ENCODE assay signal across 27 cellular contexts in genomic region chr9:2060425-2060824, GRCh38. TPM values are rescaled to one million over a fixed set of nuclear protein-coding genes. Genes with fewer than 3 reads are reported as not detected.
DNase-seq lines count a peak whose midpoint lies in the region; ATAC-seq, FAIRE-seq and TF ChIP-seq lines count a peak whose summit lies in the region.
"Had no signal": no experiment of that assay in that cellular context is flagged by ENCODE, and none has a peak within 500 bp of the region (broad histone marks: within the 10 kb centered on the region; RNA-seq: fewer than 3 reads in every experiment).

No MANE protein-coding gene starts in this region.

- H3K36me3 ChIP-seq in GM12878 (ENCODE audit: control insufficient read depth in 2 of 2, insufficient read depth in 2 of 2, low read length in 1 of 2) (peaks cover 19 to 56% of the 10 kb centered on the region in 2 experiments), heart right ventricle (peaks cover 0 to 100% (median 50%) of the 10 kb centered on the region in 9 donors)

- intact Hi-C loops in Right ventricle myocardium inferior (cut with DNase I) (no loop called here), cardiac septum (cut with DNase I) (loop anchor here (10.0 kb wide), 1 partner anchor 116 kb away; no protein-coding TSS in a partner anchor), GM12878 (cut with micrococcal nuclease; ENCODE audit: unreplicated experiment) (no loop called here), heart right ventricle (cut with DNase I) (loop anchor here in 3 of 10 donors (5.0 to 10.0 kb wide), 3 partner anchors 43 to 56 kb away; partner anchors contain the start of gene SMARCA2 (in 2 of the 3))

- in situ Hi-C loops in GM12878 (cut with MboI) = no loop called here

- no peak overlapping the region for H2AFZ ChIP-seq in GM12878 (ENCODE audit: control insufficient read depth, low read depth, low read length)

- no peak overlapping the region for H3K27ac ChIP-seq in GM12878 (ENCODE audit: control insufficient read depth, insufficient read depth)
- no peak overlapping the region for H3K27ac ChIP-seq in heart right ventricle
- H3K27ac ChIP-seq: gastroesophageal sphincter had no signal

- CTCF ChIA-PET in GM12878 (lab: Yijun Ruan, JAX) = no interaction called here

- DNase-seq in Right ventricle myocardium inferior (ENCODE audit: missing footprints) = no peak
- DNase-seq in cardiac septum (ENCODE audit: low spot score) = no peak
- no peak for DNase-seq in GM12878 (ENCODE audit: low read depth, low spot score)
- peak in 1 of 2 donors; percentile 32 for DNase-seq in heart right ventricle
- no peak for DNase-seq in mucosa of gallbladder (ENCODE audit: low spot score)
- no peak for DNase-seq in dermis blood vessel endothelial cell
- DNase-seq in COLO668 (lab: John Stamatoyannopoulos, UW; ENCODE audit: unreplicated experiment) = no peak
- DNase-seq: activated CD8-positive, alpha-beta T cell treated with anti-CD3 and anti-CD28 coated beads for 36 hours; caudate nucleus; endodermal cell; hippocampal formation; KBM-7; MM.1S; mucosa of descending colon; NCI-H1417; NCI-H2081 treated with DMSO at 0.1 percent for 48 hours; NCI-H774; occipital lobe; small intestine; stimulated activated naive CD4-positive, alpha-beta T cell had no signal

- peak; percentile 13 for FAIRE-seq in GM12878 (lab: Jason Lieb, UNC)
- FAIRE-seq: GM18507, H1, RCC 7860, small intestine had no signal

- RAD21 ChIA-PET in GM12878 (lab: Charles Lee; ENCODE audit: unreplicated experiment) = no interaction called here

- TF ChIP-seq RAD21 in GM12878 (IDR thresholded peaks at IDR 0.05; ENCODE audit: insufficient read depth, low read depth, low read length) = no peak

- POLR2A ChIA-PET in GM12878 (lab: Charles Lee) = no interaction called here

- no peak overlapping the region for H3K9ac ChIP-seq in GM12878 (ENCODE audit: control insufficient read depth, insufficient read depth, low read length)

- TF ChIP-seq CTCF in GM12878 (IDR thresholded peaks at IDR 0.05 in 2 of 3, conservative IDR thresholded peaks at IDR 0.05 in 1 of 3; ENCODE audit: control insufficient read depth in 2 of 3, extremely low read depth in 1 of 3, insufficient read depth in 1 of 3, low read depth in 3 of 3, low read length in 3 of 3) (no peak), heart right ventricle (IDR thresholded peaks at IDR 0.05) (no peak)

- TF ChIP-seq EP300 in GM12878 (IDR thresholded peaks at IDR 0.05; ENCODE audit: borderline replicate concordance in 1 of 2, control insufficient read depth in 1 of 2, low read depth in 2 of 2, low read length in 2 of 2) = no peak

- no peaks in the 10 kb centered on the region for H3K9me3 ChIP-seq in GM12878 (replicated peaks; ENCODE audit: control insufficient read depth, insufficient read depth, low read length)
- no peaks in the 10 kb centered on the region for H3K9me3 ChIP-seq in heart right ventricle
- H3K9me3 ChIP-seq: gastroesophageal sphincter, mucosa of descending colon had no signal

- BruUV-seq in GM12878 (replicated peaks; lab: Mats Ljungman, UMichigan) = no TSS peak

- peak; percentile 54 for ATAC-seq in Right ventricle myocardium inferior
- ATAC-seq in GM12878 = no peak
- ATAC-seq in heart right ventricle = peak in 7 of 8 donors; percentile 53 to 95 (median 86)
- no peak for ATAC-seq in HG03175 (IDR thresholded peaks at IDR 0.05; ENCODE audit: unreplicated experiment)
- ATAC-seq: activated CD8-positive, alpha-beta T cell treated with anti-CD3 and anti-CD28 coated beads for 36 hours; activated naive CD4-positive, alpha-beta T cell treated with anti-CD3 and anti-CD28 coated beads, Interleukin-2, amount 50 U/mL, for 72 hours; gastroesophageal sphincter; mucosa of descending colon; natural killer cell treated with Interleukin-12 subunit alpha and Interleukin-12 subunit beta and Interleukin-15 and Interleukin-18, amount 100 ng/mL, for 72 hours had no signal

- WGBS in GM12878 (ENCODE audit: insufficient coverage, insufficient replicate concordance, low lambda C conversion rate, missing lambda C conversion rate) = 92% methylated on average over 4 of the region's 4 CpGs
- WGBS in heart right ventricle, 2 donors = 55 to 67% methylated on average over 4 of the region's 4 CpGs

- no peak overlapping the region for H3K4me3 ChIP-seq in GM12878
- H3K4me3 ChIP-seq in heart right ventricle = no peak overlapping the region
- H3K4me3 ChIP-seq: gastroesophageal sphincter, mucosa of descending colon had no signal

- 0 out of 2 replicates have a peak, but pooled peaks cover 2% of the 10 kb centered on the region for H4K20me1 ChIP-seq in GM12878 (ENCODE audit: control insufficient read depth, insufficient read depth)

- SMC1A ChIA-PET in GM12878 (lab: Charles Lee; ENCODE audit: uncharacterized antibody, unreplicated experiment) = interaction anchor here (1.5 to 1.7 kb wide), 2 partner anchors 40 to 119 kb away, joined by 4 to 5 read pairs; no protein-coding TSS in a partner anchor

- TF ChIP-seq POLR2A in GM12878 (IDR thresholded peaks at IDR 0.05; ENCODE audit: low read depth, low read length) = no peak

- H3K4me1 ChIP-seq in GM12878 (ENCODE audit: control insufficient read depth, insufficient read depth, low read length) = peaks cover 2% of the 10 kb centered on the region; the same call in 1 of the 2 replicates
- peaks cover 0 to 17% (median 1%) of the 10 kb centered on the region in 9 donors for H3K4me1 ChIP-seq in heart right ventricle

- no peak overlapping the region for H3K4me2 ChIP-seq in GM12878 (ENCODE audit: control insufficient read depth, insufficient read depth)

- H3K27me3 ChIP-seq in GM12878 (replicated peaks in 1 of 2; ENCODE audit: control insufficient read depth in 2 of 2, insufficient read depth in 2 of 2, low read length in 1 of 2) (no peaks in the 10 kb centered on the region), heart right ventricle (no peaks in the 10 kb centered on the region)
- H3K27me3 ChIP-seq: gastroesophageal sphincter had no signal

- H3K79me2 ChIP-seq in GM12878 (ENCODE audit: control insufficient read depth, insufficient read depth, low read length) = peaks cover 6% of the 10 kb centered on the region

TF ChIP-seq in GM12878, 131 proteins besides CTCF, POLR2A, EP300 and RAD21:
- TF ChIP-seq TCF3 (IDR thresholded peaks at IDR 0.05; ENCODE audit: borderline replicate concordance, insufficient read depth, low read depth, low read length) (no peak), NR2C2 (IDR thresholded peaks at IDR 0.05; ENCODE audit: borderline replicate concordance, control insufficient read depth, insufficient read length, low read depth) (no peak)

RNA-seq across cellular contexts. Expression of gene SMARCA2, which starts 45.3 kb away (rescaled TPM):
- total RNA-seq in Right ventricle myocardium inferior = 98.4 TPM
- 105 TPM for total RNA-seq in cardiac septum
- 820 and 827 TPM in 2 replicates for total RNA-seq in GM12878 (2013; cell fraction: nucleolus; rRNA removed)
- 208 and 234 TPM in 2 replicates for total RNA-seq in GM12878 (2014; rRNA removed)
- total RNA-seq in GM12878 (2014; rRNA removed; fragmentation: Illumina TruSeq; extraction: Trizol) = 317 and 320 TPM in 2 replicates
- total RNA-seq in GM12878 (2021) = 387 and 392 TPM in 2 replicates
- 128 TPM for polyA plus RNA-seq in GM12878 (2011; ENCODE audit: low read depth)
- polyA plus RNA-seq in GM12878 (2011; rRNA removed) = 208 and 240 TPM in 2 replicates
- polyA plus RNA-seq in GM12878 (2011; cell fraction: cytosol; rRNA removed) = 186 and 193 TPM in 2 replicates
- polyA plus RNA-seq in GM12878 (2011; cell fraction: nucleus; rRNA removed) = 252 and 269 TPM in 2 replicates
- polyA plus RNA-seq in GM12878 (2012) = 176 and 191 TPM in 2 replicates
- polyA plus RNA-seq in GM12878 (2014; fragmentation: Illumina TruSeq; extraction: Trizol) = 254 and 331 TPM in 2 replicates
- polyA plus RNA-seq in GM12878 (2014; fragmentation: Nextera tagmentation; extraction: Ambion mirVana) = 100 to 1,000 TPM; 100 to 130 TPM
- polyA plus RNA-seq in GM12878 (2014; rRNA removed) = 138 and 146 TPM in 2 replicates
- polyA plus RNA-seq in GM12878 (2016; fragmentation: Nextera tagmentation; extraction: Ambion mirVana) = 100 to 1,000 TPM; 184 to 200 TPM
- 444 and 518 TPM in 2 replicates for polyA minus RNA-seq in GM12878 (2011; rRNA and poly(A)+ RNA removed)
- polyA minus RNA-seq in GM12878 (2011; cell fraction: cytosol; rRNA and poly(A)+ RNA removed) = 90.7 and 105 TPM in 2 replicates
- 447 and 727 TPM in 2 replicates for polyA minus RNA-seq in GM12878 (2011; cell fraction: nucleus; rRNA and poly(A)+ RNA removed)
- total RNA-seq in heart right ventricle = 100 to 1,000 TPM in 6 of 10 donors, 10 to 100 TPM in 4; 76.1 to 140 (median 114) TPM
- 10 to 100 TPM; 26.5 to 33.1 TPM for polyA plus RNA-seq in heart right ventricle
- total RNA-seq in mucosa of gallbladder = 184 TPM
- total RNA-seq in dermis blood vessel endothelial cell = 108 and 132 TPM in 2 replicates

Comparison
In these comparisons a context has a peak if more than half of its experiments do, and no peak if none do; other contexts are left out.
1. ATAC-seq: peak in Right ventricle myocardium inferior (single experiment) and heart right ventricle (7 of 8); none in GM12878 (single experiment) and HG03175 (single experiment).